ENCODE assay signal across 2 cellular contexts in the genomic region with DNA sequence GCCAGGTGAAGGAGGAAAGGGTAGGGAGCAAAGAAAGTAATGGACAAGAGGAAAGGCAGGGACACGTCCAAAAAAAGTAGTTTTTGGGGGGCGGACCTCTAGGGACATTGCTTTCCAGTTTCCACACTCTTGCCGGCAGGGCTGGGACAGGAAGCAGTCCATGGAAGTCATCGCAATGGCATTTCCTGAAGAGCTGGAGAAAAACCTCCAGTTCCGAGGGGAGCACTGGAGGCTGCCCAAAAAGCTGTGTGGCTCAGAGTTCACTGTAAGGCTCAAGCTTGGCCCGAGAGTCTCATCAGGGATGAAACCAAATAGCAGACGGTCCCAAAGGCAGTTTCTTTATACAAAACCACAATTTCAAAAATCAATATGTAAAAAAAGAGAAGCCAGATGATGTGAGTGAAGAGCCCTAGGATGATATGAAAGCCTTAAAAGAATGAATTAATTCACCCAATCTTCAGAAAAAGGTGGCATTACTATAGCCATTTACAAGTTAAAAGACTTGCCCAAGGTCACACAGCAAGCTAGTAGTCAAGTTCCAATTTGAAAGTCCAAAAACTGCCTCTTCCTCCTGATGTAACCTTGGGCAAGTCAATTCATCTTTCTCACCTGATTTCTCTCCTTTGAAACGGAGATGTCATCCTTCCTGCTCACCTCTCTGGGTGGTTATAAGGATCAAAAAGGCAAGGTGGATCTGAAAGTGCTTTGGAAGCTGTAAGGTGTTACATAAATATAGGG.
TF ChIP-seq lines count a peak whose summit lies in the region.

No MANE protein-coding gene starts in this region.

TF ChIP-seq in Ishikawa, 13 proteins besides CTCF, POLR2A, EP300 and RAD21 (continued from another document):
- TF ChIP-seq, protein P1, sequence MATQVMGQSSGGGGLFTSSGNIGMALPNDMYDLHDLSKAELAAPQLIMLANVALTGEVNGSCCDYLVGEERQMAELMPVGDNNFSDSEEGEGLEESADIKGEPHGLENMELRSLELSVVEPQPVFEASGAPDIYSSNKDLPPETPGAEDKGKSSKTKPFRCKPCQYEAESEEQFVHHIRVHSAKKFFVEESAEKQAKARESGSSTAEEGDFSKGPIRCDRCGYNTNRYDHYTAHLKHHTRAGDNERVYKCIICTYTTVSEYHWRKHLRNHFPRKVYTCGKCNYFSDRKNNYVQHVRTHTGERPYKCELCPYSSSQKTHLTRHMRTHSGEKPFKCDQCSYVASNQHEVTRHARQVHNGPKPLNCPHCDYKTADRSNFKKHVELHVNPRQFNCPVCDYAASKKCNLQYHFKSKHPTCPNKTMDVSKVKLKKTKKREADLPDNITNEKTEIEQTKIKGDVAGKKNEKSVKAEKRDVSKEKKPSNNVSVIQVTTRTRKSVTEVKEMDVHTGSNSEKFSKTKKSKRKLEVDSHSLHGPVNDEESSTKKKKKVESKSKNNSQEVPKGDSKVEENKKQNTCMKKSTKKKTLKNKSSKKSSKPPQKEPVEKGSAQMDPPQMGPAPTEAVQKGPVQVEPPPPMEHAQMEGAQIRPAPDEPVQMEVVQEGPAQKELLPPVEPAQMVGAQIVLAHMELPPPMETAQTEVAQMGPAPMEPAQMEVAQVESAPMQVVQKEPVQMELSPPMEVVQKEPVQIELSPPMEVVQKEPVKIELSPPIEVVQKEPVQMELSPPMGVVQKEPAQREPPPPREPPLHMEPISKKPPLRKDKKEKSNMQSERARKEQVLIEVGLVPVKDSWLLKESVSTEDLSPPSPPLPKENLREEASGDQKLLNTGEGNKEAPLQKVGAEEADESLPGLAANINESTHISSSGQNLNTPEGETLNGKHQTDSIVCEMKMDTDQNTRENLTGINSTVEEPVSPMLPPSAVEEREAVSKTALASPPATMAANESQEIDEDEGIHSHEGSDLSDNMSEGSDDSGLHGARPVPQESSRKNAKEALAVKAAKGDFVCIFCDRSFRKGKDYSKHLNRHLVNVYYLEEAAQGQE (IDR thresholded peaks at IDR 0.05; ENCODE audit: low read depth) = no peak
- TF ChIP-seq EGR1 (IDR thresholded peaks at IDR 0.05) (no peak), NFIC (IDR thresholded peaks at IDR 0.05) (peak; percentile 75), YY1 (IDR thresholded peaks at IDR 0.05; ENCODE audit: low read depth) (no peak), TCF12 (IDR thresholded peaks at IDR 0.05; ENCODE audit: low read depth) (peak; percentile 79), TAF1 (IDR thresholded peaks at IDR 0.05; ENCODE audit: low read depth) (no peak), TEAD4 (IDR thresholded peaks at IDR 0.05) (peak; percentile 81), CREB1 (IDR thresholded peaks at IDR 0.05; ENCODE audit: low read depth) (no peak), ZBTB7A (IDR thresholded peaks at IDR 0.05; ENCODE audit: low read depth) (no peak)
- TF ChIP-seq, protein P2, sequence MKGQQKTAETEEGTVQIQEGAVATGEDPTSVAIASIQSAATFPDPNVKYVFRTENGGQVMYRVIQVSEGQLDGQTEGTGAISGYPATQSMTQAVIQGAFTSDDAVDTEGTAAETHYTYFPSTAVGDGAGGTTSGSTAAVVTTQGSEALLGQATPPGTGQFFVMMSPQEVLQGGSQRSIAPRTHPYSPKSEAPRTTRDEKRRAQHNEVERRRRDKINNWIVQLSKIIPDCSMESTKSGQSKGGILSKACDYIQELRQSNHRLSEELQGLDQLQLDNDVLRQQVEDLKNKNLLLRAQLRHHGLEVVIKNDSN (IDR thresholded peaks at IDR 0.05) = no peak
- TF ChIP-seq, protein P3, sequence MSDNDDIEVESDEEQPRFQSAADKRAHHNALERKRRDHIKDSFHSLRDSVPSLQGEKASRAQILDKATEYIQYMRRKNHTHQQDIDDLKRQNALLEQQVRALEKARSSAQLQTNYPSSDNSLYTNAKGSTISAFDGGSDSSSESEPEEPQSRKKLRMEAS (IDR thresholded peaks at IDR 0.05) = no peak

TF ChIP-seq in HepG2, 621 proteins besides CTCF, POLR2A, EP300 and RAD21 (continued from another document and continues in another):
- TF ChIP-seq, protein P4, sequence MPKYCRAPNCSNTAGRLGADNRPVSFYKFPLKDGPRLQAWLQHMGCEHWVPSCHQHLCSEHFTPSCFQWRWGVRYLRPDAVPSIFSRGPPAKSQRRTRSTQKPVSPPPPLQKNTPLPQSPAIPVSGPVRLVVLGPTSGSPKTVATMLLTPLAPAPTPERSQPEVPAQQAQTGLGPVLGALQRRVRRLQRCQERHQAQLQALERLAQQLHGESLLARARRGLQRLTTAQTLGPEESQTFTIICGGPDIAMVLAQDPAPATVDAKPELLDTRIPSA (CRISPR knock-in tag; IDR thresholded peaks at IDR 0.05; ENCODE audit: borderline replicate concordance) = no peak
- peak; percentile 32 for TF ChIP-seq ELF3 (CRISPR knock-in tag; IDR thresholded peaks at IDR 0.05)
- TF ChIP-seq, protein P5, sequence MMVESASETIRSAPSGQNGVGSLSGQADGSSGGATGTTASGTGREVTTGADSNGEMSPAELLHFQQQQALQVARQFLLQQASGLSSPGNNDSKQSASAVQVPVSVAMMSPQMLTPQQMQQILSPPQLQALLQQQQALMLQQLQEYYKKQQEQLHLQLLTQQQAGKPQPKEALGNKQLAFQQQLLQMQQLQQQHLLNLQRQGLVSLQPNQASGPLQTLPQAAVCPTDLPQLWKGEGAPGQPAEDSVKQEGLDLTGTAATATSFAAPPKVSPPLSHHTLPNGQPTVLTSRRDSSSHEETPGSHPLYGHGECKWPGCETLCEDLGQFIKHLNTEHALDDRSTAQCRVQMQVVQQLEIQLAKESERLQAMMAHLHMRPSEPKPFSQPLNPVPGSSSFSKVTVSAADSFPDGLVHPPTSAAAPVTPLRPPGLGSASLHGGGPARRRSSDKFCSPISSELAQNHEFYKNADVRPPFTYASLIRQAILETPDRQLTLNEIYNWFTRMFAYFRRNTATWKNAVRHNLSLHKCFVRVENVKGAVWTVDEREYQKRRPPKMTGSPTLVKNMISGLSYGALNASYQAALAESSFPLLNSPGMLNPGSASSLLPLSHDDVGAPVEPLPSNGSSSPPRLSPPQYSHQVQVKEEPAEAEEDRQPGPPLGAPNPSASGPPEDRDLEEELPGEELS (CRISPR knock-in tag; IDR thresholded peaks at IDR 0.05) = peak; percentile 68
- TF ChIP-seq SYNCRIP (IDR thresholded peaks at IDR 0.05; ENCODE audit: insufficient read depth, low read depth, low read length) = no peak
- 0 out of 2 replicates have a peak, but pooled peaks have one; percentile 13 for TF ChIP-seq TP53 (CRISPR knock-in tag; conservative IDR thresholded peaks at IDR 0.05)
- no peak for TF ChIP-seq SAFB2 (CRISPR knock-in tag; IDR thresholded peaks at IDR 0.05; ENCODE audit: borderline replicate concordance, low read depth)
- TF ChIP-seq MED1 (CRISPR knock-in tag; IDR thresholded peaks at IDR 0.05) = peak; percentile 88
- TF ChIP-seq ZKSCAN8 (CRISPR knock-in tag; IDR thresholded peaks at IDR 0.05; ENCODE audit: borderline replicate concordance) = no peak
- TF ChIP-seq, protein P6, sequence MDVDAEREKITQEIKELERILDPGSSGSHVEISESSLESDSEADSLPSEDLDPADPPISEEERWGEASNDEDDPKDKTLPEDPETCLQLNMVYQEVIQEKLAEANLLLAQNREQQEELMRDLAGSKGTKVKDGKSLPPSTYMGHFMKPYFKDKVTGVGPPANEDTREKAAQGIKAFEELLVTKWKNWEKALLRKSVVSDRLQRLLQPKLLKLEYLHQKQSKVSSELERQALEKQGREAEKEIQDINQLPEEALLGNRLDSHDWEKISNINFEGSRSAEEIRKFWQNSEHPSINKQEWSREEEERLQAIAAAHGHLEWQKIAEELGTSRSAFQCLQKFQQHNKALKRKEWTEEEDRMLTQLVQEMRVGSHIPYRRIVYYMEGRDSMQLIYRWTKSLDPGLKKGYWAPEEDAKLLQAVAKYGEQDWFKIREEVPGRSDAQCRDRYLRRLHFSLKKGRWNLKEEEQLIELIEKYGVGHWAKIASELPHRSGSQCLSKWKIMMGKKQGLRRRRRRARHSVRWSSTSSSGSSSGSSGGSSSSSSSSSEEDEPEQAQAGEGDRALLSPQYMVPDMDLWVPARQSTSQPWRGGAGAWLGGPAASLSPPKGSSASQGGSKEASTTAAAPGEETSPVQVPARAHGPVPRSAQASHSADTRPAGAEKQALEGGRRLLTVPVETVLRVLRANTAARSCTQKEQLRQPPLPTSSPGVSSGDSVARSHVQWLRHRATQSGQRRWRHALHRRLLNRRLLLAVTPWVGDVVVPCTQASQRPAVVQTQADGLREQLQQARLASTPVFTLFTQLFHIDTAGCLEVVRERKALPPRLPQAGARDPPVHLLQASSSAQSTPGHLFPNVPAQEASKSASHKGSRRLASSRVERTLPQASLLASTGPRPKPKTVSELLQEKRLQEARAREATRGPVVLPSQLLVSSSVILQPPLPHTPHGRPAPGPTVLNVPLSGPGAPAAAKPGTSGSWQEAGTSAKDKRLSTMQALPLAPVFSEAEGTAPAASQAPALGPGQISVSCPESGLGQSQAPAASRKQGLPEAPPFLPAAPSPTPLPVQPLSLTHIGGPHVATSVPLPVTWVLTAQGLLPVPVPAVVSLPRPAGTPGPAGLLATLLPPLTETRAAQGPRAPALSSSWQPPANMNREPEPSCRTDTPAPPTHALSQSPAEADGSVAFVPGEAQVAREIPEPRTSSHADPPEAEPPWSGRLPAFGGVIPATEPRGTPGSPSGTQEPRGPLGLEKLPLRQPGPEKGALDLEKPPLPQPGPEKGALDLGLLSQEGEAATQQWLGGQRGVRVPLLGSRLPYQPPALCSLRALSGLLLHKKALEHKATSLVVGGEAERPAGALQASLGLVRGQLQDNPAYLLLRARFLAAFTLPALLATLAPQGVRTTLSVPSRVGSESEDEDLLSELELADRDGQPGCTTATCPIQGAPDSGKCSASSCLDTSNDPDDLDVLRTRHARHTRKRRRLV (CRISPR knock-in tag; IDR thresholded peaks at IDR 0.05) = no peak
- TF ChIP-seq MTA3 (CRISPR knock-in tag; IDR thresholded peaks at IDR 0.05) = no peak
- TF ChIP-seq CBX1 (IDR thresholded peaks at IDR 0.05; ENCODE audit: low read depth) = no peak
- TF ChIP-seq, protein P7, sequence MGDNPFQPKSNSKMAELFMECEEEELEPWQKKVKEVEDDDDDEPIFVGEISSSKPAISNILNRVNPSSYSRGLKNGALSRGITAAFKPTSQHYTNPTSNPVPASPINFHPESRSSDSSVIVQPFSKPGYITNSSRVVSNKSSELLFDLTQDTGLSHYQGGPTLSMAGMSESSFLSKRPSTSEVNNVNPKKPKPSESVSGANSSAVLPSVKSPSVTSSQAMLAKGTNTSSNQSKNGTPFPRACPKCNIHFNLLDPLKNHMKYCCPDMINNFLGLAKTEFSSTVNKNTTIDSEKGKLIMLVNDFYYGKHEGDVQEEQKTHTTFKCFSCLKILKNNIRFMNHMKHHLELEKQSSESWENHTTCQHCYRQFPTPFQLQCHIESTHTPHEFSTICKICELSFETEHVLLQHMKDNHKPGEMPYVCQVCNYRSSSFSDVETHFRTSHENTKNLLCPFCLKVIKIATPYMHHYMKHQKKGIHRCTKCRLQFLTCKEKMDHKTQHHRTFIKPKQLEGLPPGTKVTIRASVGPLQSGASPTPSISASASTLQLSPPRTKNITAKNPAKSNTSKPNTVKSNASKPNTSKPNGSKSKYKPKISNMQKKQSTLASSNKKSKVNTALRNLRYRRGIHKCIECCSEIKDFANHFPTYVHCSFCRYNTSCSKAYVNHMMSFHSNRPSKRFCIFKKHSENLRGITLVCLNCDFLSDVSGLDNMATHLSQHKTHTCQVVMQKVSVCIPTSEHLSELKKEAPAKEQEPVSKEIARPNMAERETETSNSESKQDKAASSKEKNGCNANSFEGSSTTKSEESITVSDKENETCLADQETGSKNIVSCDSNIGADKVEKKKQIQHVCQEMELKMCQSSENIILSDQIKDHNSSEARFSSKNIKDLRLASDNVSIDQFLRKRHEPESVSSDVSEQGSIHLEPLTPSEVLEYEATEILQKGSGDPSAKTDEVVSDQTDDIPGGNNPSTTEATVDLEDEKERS (CRISPR knock-in tag; IDR thresholded peaks at IDR 0.05) = peak; percentile 52; the same call in 1 of the 2 replicates
- TF ChIP-seq ZSCAN21 (CRISPR knock-in tag; IDR thresholded peaks at IDR 0.05; ENCODE audit: borderline replicate concordance) = no peak
- no peak for TF ChIP-seq TGIF2 (CRISPR knock-in tag; IDR thresholded peaks at IDR 0.05)
- TF ChIP-seq ZNF367 (CRISPR knock-in tag; IDR thresholded peaks at IDR 0.05; ENCODE audit: borderline replicate concordance) = no peak
- peak; percentile 69 for TF ChIP-seq RBM22 (optimal IDR thresholded peaks at IDR 0.05; ENCODE audit: low read length)
- TF ChIP-seq, protein P8, sequence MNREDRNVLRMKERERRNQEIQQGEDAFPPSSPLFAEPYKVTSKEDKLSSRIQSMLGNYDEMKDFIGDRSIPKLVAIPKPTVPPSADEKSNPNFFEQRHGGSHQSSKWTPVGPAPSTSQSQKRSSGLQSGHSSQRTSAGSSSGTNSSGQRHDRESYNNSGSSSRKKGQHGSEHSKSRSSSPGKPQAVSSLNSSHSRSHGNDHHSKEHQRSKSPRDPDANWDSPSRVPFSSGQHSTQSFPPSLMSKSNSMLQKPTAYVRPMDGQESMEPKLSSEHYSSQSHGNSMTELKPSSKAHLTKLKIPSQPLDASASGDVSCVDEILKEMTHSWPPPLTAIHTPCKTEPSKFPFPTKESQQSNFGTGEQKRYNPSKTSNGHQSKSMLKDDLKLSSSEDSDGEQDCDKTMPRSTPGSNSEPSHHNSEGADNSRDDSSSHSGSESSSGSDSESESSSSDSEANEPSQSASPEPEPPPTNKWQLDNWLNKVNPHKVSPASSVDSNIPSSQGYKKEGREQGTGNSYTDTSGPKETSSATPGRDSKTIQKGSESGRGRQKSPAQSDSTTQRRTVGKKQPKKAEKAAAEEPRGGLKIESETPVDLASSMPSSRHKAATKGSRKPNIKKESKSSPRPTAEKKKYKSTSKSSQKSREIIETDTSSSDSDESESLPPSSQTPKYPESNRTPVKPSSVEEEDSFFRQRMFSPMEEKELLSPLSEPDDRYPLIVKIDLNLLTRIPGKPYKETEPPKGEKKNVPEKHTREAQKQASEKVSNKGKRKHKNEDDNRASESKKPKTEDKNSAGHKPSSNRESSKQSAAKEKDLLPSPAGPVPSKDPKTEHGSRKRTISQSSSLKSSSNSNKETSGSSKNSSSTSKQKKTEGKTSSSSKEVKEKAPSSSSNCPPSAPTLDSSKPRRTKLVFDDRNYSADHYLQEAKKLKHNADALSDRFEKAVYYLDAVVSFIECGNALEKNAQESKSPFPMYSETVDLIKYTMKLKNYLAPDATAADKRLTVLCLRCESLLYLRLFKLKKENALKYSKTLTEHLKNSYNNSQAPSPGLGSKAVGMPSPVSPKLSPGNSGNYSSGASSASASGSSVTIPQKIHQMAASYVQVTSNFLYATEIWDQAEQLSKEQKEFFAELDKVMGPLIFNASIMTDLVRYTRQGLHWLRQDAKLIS (CRISPR knock-in tag; IDR thresholded peaks at IDR 0.05) = peak; percentile 3; the same call in 1 of the 2 replicates
- no peak for TF ChIP-seq NFIB (CRISPR knock-in tag; IDR thresholded peaks at IDR 0.05; ENCODE audit: borderline replicate concordance)
- no peak for TF ChIP-seq ZNF589 (CRISPR knock-in tag; conservative IDR thresholded peaks at IDR 0.05)
- no peak for TF ChIP-seq ATF7 (IDR thresholded peaks at IDR 0.05)
- 0 out of 2 replicates have a peak, but pooled peaks have one; percentile 49 for TF ChIP-seq ATF7 (CRISPR knock-in tag; IDR thresholded peaks at IDR 0.05)
- no peak for TF ChIP-seq TAF1 (CRISPR knock-in tag; IDR thresholded peaks at IDR 0.05)
- TF ChIP-seq, protein P9, sequence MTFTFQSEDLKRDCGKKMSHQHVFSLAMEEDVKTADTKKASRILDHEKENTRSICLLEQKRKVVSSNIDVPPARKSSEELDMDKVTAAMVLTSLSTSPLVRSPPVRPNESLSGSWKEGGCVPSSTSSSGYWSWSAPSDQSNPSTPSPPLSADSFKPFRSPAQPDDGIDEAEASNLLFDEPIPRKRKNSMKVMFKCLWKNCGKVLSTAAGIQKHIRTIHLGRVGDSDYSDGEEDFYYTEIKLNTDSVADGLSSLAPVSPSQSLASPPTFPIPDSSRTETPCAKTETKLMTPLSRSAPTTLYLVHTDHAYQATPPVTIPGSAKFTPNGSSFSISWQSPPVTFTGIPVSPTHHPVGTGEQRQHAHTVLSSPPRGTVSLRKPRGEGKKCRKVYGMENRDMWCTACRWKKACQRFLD (CRISPR knock-in tag; IDR thresholded peaks at IDR 0.05; ENCODE audit: borderline replicate concordance) = no peak
- peak; percentile 58; the same call in 1 of the 2 replicates for TF ChIP-seq FOSL1 (CRISPR knock-in tag; IDR thresholded peaks at IDR 0.05; ENCODE audit: borderline replicate concordance)
- TF ChIP-seq BRD4 (CRISPR knock-in tag; IDR thresholded peaks at IDR 0.05) = 0 out of 2 replicates have a peak, but pooled peaks have one; percentile 25
- peak; percentile 70; the same call in 1 of the 2 replicates for TF ChIP-seq MZF1 (CRISPR knock-in tag; IDR thresholded peaks at IDR 0.05; ENCODE audit: borderline replicate concordance)
